Comparison of ENCODE assay signal across 28 cellular contexts in genomic region chr10:124748206-124748605, GRCh38. TPM values are rescaled to one million over a fixed set of nuclear protein-coding genes. Genes with fewer than 3 reads are reported as not detected.
A peak's percentile ranks its signal among the peaks of the same experiment; 100 is the strongest.
DNase-seq lines count a peak whose midpoint lies in the region; ATAC-seq, FAIRE-seq and TF ChIP-seq lines count a peak whose summit lies in the region.
"Had no signal": no experiment of that assay in that cellular context is flagged by ENCODE, and none has a peak within 500 bp of the region (broad histone marks: within the 10 kb centered on the region; RNA-seq: fewer than 3 reads in every experiment).

No MANE protein-coding gene starts in this region.

- POLR2A ChIA-PET in GM12878 (lab: Charles Lee): interaction anchor here (0.8 to 1.7 kb wide), 8 partner anchors 9 to 60 kb away, joined by 3 to 5 read pairs (median 3); no protein-coding TSS in a partner anchor

- H3K36me3 Mint-ChIP-seq in type B pancreatic cell: no peaks in the 10 kb centered on the region
- H3K36me3 Mint-ChIP-seq: mesothelial cell of epicardium had no signal

- H3F3A ChIP-seq in GM23248 (ENCODE audit: insufficient read depth): peaks cover 27% of the 10 kb centered on the region

- RAD21 ChIA-PET in GM12878 (lab: Charles Lee; ENCODE audit: unreplicated experiment): interaction anchor here (0.7 to 2.8 kb wide), 14 partner anchors 8 to 971 kb away, joined by 3 to 12 read pairs (median 4); partner anchors contain the start of gene EDRF1

- in situ Hi-C loops in GM23248 (cut with MboI) (loop anchor here (10.0 kb wide), 1 partner anchor 213 kb away; no protein-coding TSS in a partner anchor), GM12878 (cut with MboI) (no loop called here)

- no peaks in the 10 kb centered on the region for H3K27me3 Mint-ChIP-seq in type B pancreatic cell

- 95% methylated on average over 3 of the region's 3 CpGs for WGBS in GM23248 (ENCODE audit: low coverage in 1 of 2, low lambda C conversion rate in 2 of 2, missing lambda C conversion rate in 2 of 2), 2 experiments
- 91% methylated on average over 3 of the region's 3 CpGs for WGBS in GM12878 (ENCODE audit: insufficient coverage, insufficient replicate concordance, low lambda C conversion rate, missing lambda C conversion rate)

- H2AFZ ChIP-seq in GM23248 (no peak overlapping the region), GM12878 (ENCODE audit: control insufficient read depth, low read depth, low read length) (no peak overlapping the region)
- H2AFZ ChIP-seq: parathyroid adenoma had no signal

- H3K27me3 ChIP-seq in GM23248 (replicated peaks; ENCODE audit: insufficient read depth): no peaks in the 10 kb centered on the region
- H3K27me3 ChIP-seq in GM12878 (replicated peaks in 1 of 2; ENCODE audit: control insufficient read depth in 2 of 2, insufficient read depth in 2 of 2, low read length in 1 of 2): no peaks in the 10 kb centered on the region
- H3K27me3 ChIP-seq in muscle layer of duodenum (ENCODE audit: low read depth, low read length): no peaks in the 10 kb centered on the region
- H3K27me3 ChIP-seq: gastroesophageal sphincter, spleen, upper lobe of left lung had no signal

- H3K4me3 Mint-ChIP-seq in type B pancreatic cell: no peak overlapping the region
- H3K4me3 Mint-ChIP-seq: mesothelial cell of epicardium, nephron, WTC11 had no signal

- no peak for FAIRE-seq in GM12878 (lab: Jason Lieb, UNC)
- FAIRE-seq: endothelial cell of umbilical vein had no signal

- intact Hi-C loops in GM12878 (cut with micrococcal nuclease; ENCODE audit: unreplicated experiment): loop anchor here (2.0 to 10.0 kb wide), 2 partner anchors 169 to 753 kb away; no protein-coding TSS in a partner anchor
- intact Hi-C loops in Right ventricle myocardium superior (cut with DNase I): no loop called here

- H3K9ac ChIP-seq in GM23248 (no peak overlapping the region), GM12878 (ENCODE audit: control insufficient read depth, insufficient read depth, low read length) (no peak overlapping the region)
- H3K9ac ChIP-seq: parathyroid adenoma had no signal

- TF ChIP-seq RAD21 in GM12878 (IDR thresholded peaks at IDR 0.05; ENCODE audit: insufficient read depth, low read depth, low read length): no peak

- H3K27ac Mint-ChIP-seq in type B pancreatic cell: no peak overlapping the region
- H3K27ac Mint-ChIP-seq: mesothelial cell of epicardium, nephron, WTC11 had no signal

- TF ChIP-seq POLR2A in GM12878 (IDR thresholded peaks at IDR 0.05; ENCODE audit: low read depth, low read length): no peak

- H3K9me3 ChIP-seq in GM23248 (ENCODE audit: low read depth) (no peaks in the 10 kb centered on the region), GM12878 (replicated peaks; ENCODE audit: control insufficient read depth, insufficient read depth, low read length) (no peaks in the 10 kb centered on the region), muscle layer of duodenum (ENCODE audit: control insufficient read depth in 1 of 2, low read length in 2 of 2) (no peaks in the 10 kb centered on the region)
- H3K9me3 ChIP-seq: Caco-2, gastroesophageal sphincter, left ventricle myocardium inferior, spleen, upper lobe of left lung had no signal

- H3K4me2 ChIP-seq in GM23248 (ENCODE audit: unreplicated experiment) (no peak overlapping the region), GM12878 (ENCODE audit: control insufficient read depth, insufficient read depth) (no peak overlapping the region)

- no peak for ATAC-seq in GM12878
- ATAC-seq in GM21825 (IDR thresholded peaks at IDR 0.05; ENCODE audit: unreplicated experiment): no peak
- ATAC-seq in Right ventricle myocardium superior (ENCODE audit: poor library complexity): no peak
- ATAC-seq: gastroesophageal sphincter, HCT116, PC-3, WTC11 had no signal

- no peaks in the 10 kb centered on the region for H3K9me3 Mint-ChIP-seq in type B pancreatic cell
- H3K9me3 Mint-ChIP-seq: mesothelial cell of epicardium, nephron, WTC11 had no signal

- H3K4me1 Mint-ChIP-seq in type B pancreatic cell (ENCODE audit: unreplicated experiment): peaks cover 19% of the 10 kb centered on the region

- no TSS peak for BruUV-seq in GM12878 (replicated peaks; lab: Mats Ljungman, UMichigan)

- H3K4me3 ChIP-seq in GM23248: no peak overlapping the region
- no peak overlapping the region for H3K4me3 ChIP-seq in GM12878
- no peak overlapping the region for H3K4me3 ChIP-seq in muscle layer of duodenum (ENCODE audit: low read depth in 1 of 2, low read length in 2 of 2)
- H3K4me3 ChIP-seq: gastroesophageal sphincter, left ventricle myocardium inferior, spleen, upper lobe of left lung had no signal

- H3K27ac ChIP-seq in GM23248 (no peak overlapping the region), GM12878 (ENCODE audit: control insufficient read depth, insufficient read depth) (no peak overlapping the region), muscle layer of duodenum (ENCODE audit: low read length) (peak overlapping the region; percentile 40)
- H3K27ac ChIP-seq: C4-2B, gastroesophageal sphincter, HL-60, left ventricle myocardium inferior, parathyroid adenoma, upper lobe of left lung had no signal

- CTCF ChIA-PET in GM12878 (lab: Yijun Ruan, JAX): interaction anchor here (0.9 to 6.9 kb wide), 14 partner anchors 9 to 288 kb away, joined by 3 to 149 read pairs (median 5); partner anchors contain the start of gene EEF1AKMT2

- no peak for TF ChIP-seq CTCF in GM12878 (IDR thresholded peaks at IDR 0.05 in 2 of 3, conservative IDR thresholded peaks at IDR 0.05 in 1 of 3; ENCODE audit: control insufficient read depth in 2 of 3, extremely low read depth in 1 of 3, insufficient read depth in 1 of 3, low read depth in 3 of 3, low read length in 3 of 3)
- no peak for TF ChIP-seq CTCF in type B pancreatic cell (conservative IDR thresholded peaks at IDR 0.05)

- no peak for TF ChIP-seq EP300 in GM12878 (IDR thresholded peaks at IDR 0.05; ENCODE audit: borderline replicate concordance in 1 of 2, control insufficient read depth in 1 of 2, low read depth in 2 of 2, low read length in 2 of 2)

- DNase-seq in Ammon's horn (ENCODE audit: low spot score) (peak; percentile 7), GM23248 (peak; percentile 16), GM12878 (ENCODE audit: low read depth, low spot score) (no peak), type B pancreatic cell (ENCODE audit: extremely low spot score, unreplicated experiment) (no peak), Right ventricle myocardium superior (no peak)
- DNase-seq: activated CD8-positive, alpha-beta memory T cell treated with anti-CD3 and anti-CD28 coated beads, Interleukin-2, amount 50 U/mL, for 4 hours; Caco-2; GDM1; hippocampal formation; left ventricle myocardium inferior; NCI-H2171; NCI-H510A; PC-3; SIG-M5; spleen; T1000; upper lobe of left lung had no signal

- H3K79me2 ChIP-seq in GM23248 (ENCODE audit: insufficient read depth): no peaks in the 10 kb centered on the region
- peaks cover 4% of the 10 kb centered on the region for H3K79me2 ChIP-seq in GM12878 (ENCODE audit: control insufficient read depth, insufficient read depth, low read length)
- H3K79me2 ChIP-seq: parathyroid adenoma had no signal

- no peaks in the 10 kb centered on the region for H3K9me2 ChIP-seq in GM23248 (ENCODE audit: insufficient read depth)

- SMC1A ChIA-PET in GM12878 (lab: Charles Lee; ENCODE audit: uncharacterized antibody, unreplicated experiment): interaction anchor here (0.9 to 3.8 kb wide), 22 partner anchors 8 to 215 kb away, joined by 3 to 20 read pairs (median 5); partner anchors contain the start of gene EEF1AKMT2

- H4K20me1 ChIP-seq in GM23248 (ENCODE audit: insufficient read depth): no peaks in the 10 kb centered on the region
- H4K20me1 ChIP-seq in GM12878 (ENCODE audit: control insufficient read depth, insufficient read depth): no peaks in the 10 kb centered on the region

- H3K4me1 ChIP-seq in GM23248 (ENCODE audit: insufficient read depth) (peaks cover 18% of the 10 kb centered on the region), GM12878 (ENCODE audit: control insufficient read depth, insufficient read depth, low read length) (peaks cover 4% of the 10 kb centered on the region; the same call in 1 of the 2 replicates), muscle layer of duodenum (ENCODE audit: control insufficient read depth in 1 of 2, insufficient read depth in 2 of 2, low read length in 2 of 2) (peaks cover 12 to 20% of the 10 kb centered on the region in 2 donors)

- H3K36me3 ChIP-seq in GM23248 (ENCODE audit: low read depth) (peaks cover 12% of the 10 kb centered on the region; the same call in 1 of the 2 replicates), GM12878 (ENCODE audit: control insufficient read depth in 2 of 2, insufficient read depth in 2 of 2, low read length in 1 of 2) (no peaks in the 10 kb centered on the region; a peak in 2 of 4 replicates), muscle layer of duodenum (ENCODE audit: control insufficient read depth in 1 of 2, insufficient read depth in 2 of 2, low read length in 2 of 2) (peaks cover 7 to 8% of the 10 kb centered on the region in 2 donors)

RNA-seq across cellular contexts. Expression of gene FAM53B, which starts 4.0 kb away (rescaled TPM):
- 10.1 TPM in 2 replicates for total RNA-seq in GM23248 (2014; rRNA removed; shearing (Covaris generic))
- polyA plus RNA-seq in GM23248 (2016; fragmentation: Nextera tagmentation; extraction: Ambion mirVana) (2.1 and 2.7 TPM in 2 replicates), GM12878 (2011; rRNA removed) (6.3 and 8.6 TPM in 2 replicates), GM12878 (2014; fragmentation: Illumina TruSeq; extraction: Trizol) (2.7 and 6.5 TPM in 2 replicates), GM12878 (2014; fragmentation: Nextera tagmentation; extraction: Ambion mirVana) (under 1 TPM; 0.05 to 0.16 TPM), GM12878 (2014; rRNA removed) (14.8 and 15.6 TPM in 2 replicates), GM12878 (2016; fragmentation: Nextera tagmentation; extraction: Ambion mirVana) (1 to 10 TPM; 4.9 to 7.7 TPM)
- 50.5 and 56.5 TPM in 2 replicates for total RNA-seq in GM12878 (2013; cell fraction: nucleolus; rRNA removed)
- total RNA-seq in GM12878 (2014; rRNA removed) (20.6 and 26.3 TPM in 2 replicates), GM12878 (2014; rRNA removed; fragmentation: Illumina TruSeq; extraction: Trizol) (9.8 and 12.2 TPM in 2 replicates), GM12878 (2021) (25.2 and 26.1 TPM in 2 replicates), type B pancreatic cell (ENCODE audit: low replicate concordance) (25.9 and 35.9 TPM in 2 replicates), Right ventricle myocardium superior (38.1 TPM)
- polyA plus RNA-seq in GM12878 (2011; ENCODE audit: low read depth): 3.7 TPM
- polyA plus RNA-seq in GM12878 (2011; cell fraction: cytosol; rRNA removed): 10.5 and 14.4 TPM in 2 replicates
- polyA plus RNA-seq in GM12878 (2011; cell fraction: nucleus; rRNA removed): 14.4 and 19.5 TPM in 2 replicates
- 7.8 and 8.4 TPM in 2 replicates for polyA plus RNA-seq in GM12878 (2012)
- polyA minus RNA-seq in GM12878 (2011; rRNA and poly(A)+ RNA removed): 15.6 and 28.6 TPM in 2 replicates
- 13.3 and 14.2 TPM in 2 replicates for polyA minus RNA-seq in GM12878 (2011; cell fraction: cytosol; rRNA and poly(A)+ RNA removed)
- polyA minus RNA-seq in GM12878 (2011; cell fraction: nucleus; rRNA and poly(A)+ RNA removed): 11.6 and 25.5 TPM in 2 replicates

RNA-seq across cellular contexts. Expression of gene EEF1AKMT2, which starts 43.5 kb away (rescaled TPM):
- total RNA-seq in GM23248 (2014; rRNA removed; shearing (Covaris generic)): 19.6 and 24.0 TPM in 2 replicates
- polyA plus RNA-seq in GM23248 (2016; fragmentation: Nextera tagmentation; extraction: Ambion mirVana): 25.4 and 27.4 TPM in 2 replicates
- total RNA-seq in GM12878 (2013; cell fraction: nucleolus; rRNA removed): 74.3 and 77.7 TPM in 2 replicates
- 22.2 and 25.1 TPM in 2 replicates for total RNA-seq in GM12878 (2014; rRNA removed)
- 23.8 and 26.2 TPM in 2 replicates for total RNA-seq in GM12878 (2014; rRNA removed; fragmentation: Illumina TruSeq; extraction: Trizol)
- 18.2 and 21.8 TPM in 2 replicates for total RNA-seq in GM12878 (2021)
- 11.8 TPM for polyA plus RNA-seq in GM12878 (2011; ENCODE audit: low read depth)
- polyA plus RNA-seq in GM12878 (2011; rRNA removed): 24.9 and 43.1 TPM in 2 replicates
- polyA plus RNA-seq in GM12878 (2011; cell fraction: cytosol; rRNA removed): 9.6 and 11.9 TPM in 2 replicates
- polyA plus RNA-seq in GM12878 (2011; cell fraction: nucleus; rRNA removed): 10.8 and 12.3 TPM in 2 replicates
- 18.8 and 21.5 TPM in 2 replicates for polyA plus RNA-seq in GM12878 (2012)
- polyA plus RNA-seq in GM12878 (2014; fragmentation: Illumina TruSeq; extraction: Trizol): 22.4 and 27.1 TPM in 2 replicates
- polyA plus RNA-seq in GM12878 (2014; fragmentation: Nextera tagmentation; extraction: Ambion mirVana): 10 to 100 TPM in 1 of 2 experiments, 1 to 10 TPM in 1; 9.1 to 12.9 TPM
- 18.1 and 22.1 TPM in 2 replicates for polyA plus RNA-seq in GM12878 (2014; rRNA removed)
- polyA plus RNA-seq in GM12878 (2016; fragmentation: Nextera tagmentation; extraction: Ambion mirVana): 10 to 100 TPM; 26.2 to 29.3 TPM
- polyA minus RNA-seq in GM12878 (2011; rRNA and poly(A)+ RNA removed): 7.2 and 12.3 TPM in 2 replicates
- polyA minus RNA-seq in GM12878 (2011; cell fraction: cytosol; rRNA and poly(A)+ RNA removed): 3.7 and 5.9 TPM in 2 replicates
- polyA minus RNA-seq in GM12878 (2011; cell fraction: nucleus; rRNA and poly(A)+ RNA removed): 14.4 and 19.8 TPM in 2 replicates
- total RNA-seq in type B pancreatic cell (ENCODE audit: low replicate concordance): 18.7 and 18.8 TPM in 2 replicates
- 11.9 TPM for total RNA-seq in Right ventricle myocardium superior

RNA-seq across cellular contexts. Expression of gene ABRAXAS2, which starts 53.4 kb away (rescaled TPM):
- 11.8 and 13.5 TPM in 2 replicates for total RNA-seq in GM23248 (2014; rRNA removed; shearing (Covaris generic))
- polyA plus RNA-seq in GM23248 (2016; fragmentation: Nextera tagmentation; extraction: Ambion mirVana): 13.2 and 14.5 TPM in 2 replicates
- total RNA-seq in GM12878 (2013; cell fraction: nucleolus; rRNA removed): 10.2 and 10.7 TPM in 2 replicates
- total RNA-seq in GM12878 (2014; rRNA removed): 13.3 and 13.5 TPM in 2 replicates
- 18.9 and 19.7 TPM in 2 replicates for total RNA-seq in GM12878 (2014; rRNA removed; fragmentation: Illumina TruSeq; extraction: Trizol)
- 12.9 and 13.7 TPM in 2 replicates for total RNA-seq in GM12878 (2021)
- 7.3 TPM for polyA plus RNA-seq in GM12878 (2011; ENCODE audit: low read depth)
- polyA plus RNA-seq in GM12878 (2011; rRNA removed): 14.6 and 20.6 TPM in 2 replicates
- 5.9 and 7.0 TPM in 2 replicates for polyA plus RNA-seq in GM12878 (2011; cell fraction: cytosol; rRNA removed)
- 8.4 and 9.2 TPM in 2 replicates for polyA plus RNA-seq in GM12878 (2011; cell fraction: nucleus; rRNA removed)
- polyA plus RNA-seq in GM12878 (2012): 9.0 and 11.3 TPM in 2 replicates
- polyA plus RNA-seq in GM12878 (2014; fragmentation: Illumina TruSeq; extraction: Trizol): 20.2 and 24.9 TPM in 2 replicates
- polyA plus RNA-seq in GM12878 (2014; fragmentation: Nextera tagmentation; extraction: Ambion mirVana): 1 to 10 TPM; 9.0 to 9.9 TPM
- polyA plus RNA-seq in GM12878 (2014; rRNA removed): 9.6 and 11.7 TPM in 2 replicates
- polyA plus RNA-seq in GM12878 (2016; fragmentation: Nextera tagmentation; extraction: Ambion mirVana): 10 to 100 TPM; 15.9 to 16.4 TPM
- 9.8 and 11.0 TPM in 2 replicates for polyA minus RNA-seq in GM12878 (2011; rRNA and poly(A)+ RNA removed)
- 5.9 and 7.1 TPM in 2 replicates for polyA minus RNA-seq in GM12878 (2011; cell fraction: cytosol; rRNA and poly(A)+ RNA removed)
- 2.7 and 3.8 TPM in 2 replicates for polyA minus RNA-seq in GM12878 (2011; cell fraction: nucleus; rRNA and poly(A)+ RNA removed)
- total RNA-seq in type B pancreatic cell (ENCODE audit: low replicate concordance): 15.1 and 16.0 TPM in 2 replicates
- total RNA-seq in Right ventricle myocardium superior: 12.1 TPM

Comparison
In these comparisons a context has a peak if more than half of its experiments do, and no peak if none do; other contexts are left out.
1. DNase-seq: peak in Ammon's horn (single experiment) and GM23248 (single experiment); none in GM12878 (single experiment), type B pancreatic cell (single experiment) and Right ventricle myocardium superior (single experiment).